2 cellular contexts compared by ENCODE assay signal in the genomic region with DNA sequence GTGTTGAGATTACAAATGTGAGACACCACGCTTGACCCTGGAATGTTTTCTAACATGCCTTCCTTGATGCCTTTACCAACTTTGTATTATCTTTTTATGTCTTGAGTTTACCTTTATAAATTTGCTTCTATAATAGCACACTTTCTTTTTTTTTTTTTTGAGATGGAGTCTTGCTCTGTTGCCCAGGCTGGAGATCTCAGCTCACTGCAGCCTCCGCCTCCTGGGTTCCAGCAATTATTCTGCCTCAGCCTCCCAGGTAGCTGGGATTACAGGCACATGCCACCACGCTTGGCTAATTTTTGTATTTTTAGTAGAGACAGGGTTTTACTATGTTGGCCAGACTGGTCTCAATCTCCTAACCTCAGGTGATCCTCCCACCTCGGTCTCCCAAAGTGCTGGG.
TF ChIP-seq lines count a peak whose summit lies in the region.

No MANE protein-coding gene starts in this region.

TF ChIP-seq in HEK293, 187 proteins besides CTCF, POLR2A, EP300 and RAD21:
- peak; percentile 75; the same call in 1 of the 2 replicates for TF ChIP-seq ZNF121 (tag by site-specific recombination; IDR thresholded peaks at IDR 0.05)
TF ChIP-seq in HEK293: peak in this region for 1; not testable (repeated sequence) for 186.

TF ChIP-seq in K562, 482 proteins besides CTCF, POLR2A, EP300 and RAD21:
- TF ChIP-seq ZNF121 (CRISPR knock-in tag; conservative IDR thresholded peaks at IDR 0.05): peak; percentile 61
